ENCODE assay signal across 13 cellular contexts in genomic region chr9:128324401-128324800, GRCh38. TPM values are rescaled to one million over a fixed set of nuclear protein-coding genes. Genes with fewer than 3 reads are reported as not detected.
DNase-seq lines count a peak whose midpoint lies in the region; ATAC-seq and TF ChIP-seq lines count a peak whose summit lies in the region.
"Had no signal": no experiment of that assay in that cellular context is flagged by ENCODE, and none has a peak within 500 bp of the region (broad histone marks: within the 10 kb centered on the region; RNA-seq: fewer than 3 reads in every experiment).

No MANE protein-coding gene starts in this region.

- CTCF ChIA-PET in activated CD8-positive, alpha-beta memory T cell treated with anti-CD3 and anti-CD28 coated beads, Interleukin-2, amount 10 ng/mL, durations not matched to agents 7 days and 5 days (lab: Charles Lee) = interaction anchor here (1.3 to 5.3 kb wide), 3 partner anchors 17 to 38 kb away, joined by 5 to 22 read pairs (median 10); no protein-coding TSS in a partner anchor

- peaks cover 7% of the 10 kb centered on the region for H4K20me1 ChIP-seq in Loucy (ENCODE audit: insufficient read depth, low read length, poor library complexity, severe bottlenecking)

- no peaks in the 10 kb centered on the region for H3K36me3 ChIP-seq in Loucy (ENCODE audit: insufficient read depth, low read length)
- H3K36me3 ChIP-seq in psoas muscle (ENCODE audit: insufficient read depth in 1 of 2, low read depth in 1 of 2) = peaks cover 4 to 61% of the 10 kb centered on the region in 2 donors
- peaks cover 0 to 43% (median 23%) of the 10 kb centered on the region in 4 donors for H3K36me3 ChIP-seq in upper lobe of left lung

- H3K4me1 ChIP-seq in Loucy (ENCODE audit: insufficient read depth, low read length, poor library complexity, severe bottlenecking) (peaks cover 8% of the 10 kb centered on the region), psoas muscle (peaks cover 20% of the 10 kb centered on the region), upper lobe of left lung (peaks cover 19 to 33% (median 22%) of the 10 kb centered on the region in 4 donors)

- peak overlapping the region; percentile 52 for H3K27ac Mint-ChIP-seq in activated CD8-positive, alpha-beta memory T cell treated with anti-CD3 and anti-CD28 coated beads, Interleukin-2, amount 10 ng/mL, durations not matched to agents 7 days and 5 days
- H3K27ac Mint-ChIP-seq in brain = peak overlapping the region in 3 of 5 experiments; percentile 24 to 100 (median 44)

- peaks cover 6% of the 10 kb centered on the region for H3K36me3 Mint-ChIP-seq in activated CD8-positive, alpha-beta memory T cell treated with anti-CD3 and anti-CD28 coated beads, Interleukin-2, amount 10 ng/mL, durations not matched to agents 7 days and 5 days
- H3K36me3 Mint-ChIP-seq in brain = no peaks in the 10 kb centered on the region

- no peak for TF ChIP-seq EP300 in upper lobe of left lung (IDR thresholded peaks at IDR 0.05)

- H3K27me3 ChIP-seq in Loucy (ENCODE audit: insufficient read depth, low read length, poor library complexity, severe bottlenecking) = no peaks in the 10 kb centered on the region
- H3K27me3 ChIP-seq in psoas muscle (ENCODE audit: insufficient read depth in 3 of 3, low read length in 2 of 3) = no peaks in the 10 kb centered on the region
- no peaks in the 10 kb centered on the region for H3K27me3 ChIP-seq in upper lobe of left lung
- H3K27me3 ChIP-seq: colonic mucosa had no signal

- peaks cover 38% of the 10 kb centered on the region for H3K79me2 ChIP-seq in Loucy (ENCODE audit: insufficient read depth, low read length)

- H3K9ac ChIP-seq in Loucy (ENCODE audit: low read depth, low read length, poor library complexity, severe bottlenecking) = no peak overlapping the region
- H3K9ac ChIP-seq: parathyroid adenoma had no signal

- H3K27ac ChIP-seq in psoas muscle = no peak overlapping the region
- H3K27ac ChIP-seq in upper lobe of left lung = no peak overlapping the region
- H3K27ac ChIP-seq: colonic mucosa, parathyroid adenoma had no signal

- peak overlapping the region; percentile 93 for H3K4me2 ChIP-seq in Loucy (ENCODE audit: low read depth, low read length, poor library complexity, severe bottlenecking)

- no peaks in the 10 kb centered on the region for H3F3A ChIP-seq in Loucy (ENCODE audit: low read depth)

- TF ChIP-seq CTCF in Loucy (conservative IDR thresholded peaks at IDR 0.05; ENCODE audit: low read length) (no peak), brain (conservative IDR thresholded peaks at IDR 0.05) (no peak), psoas muscle (IDR thresholded peaks at IDR 0.05) (no peak), upper lobe of left lung (IDR thresholded peaks at IDR 0.05) (no peak)

- H3K27me3 Mint-ChIP-seq in activated CD8-positive, alpha-beta memory T cell treated with anti-CD3 and anti-CD28 coated beads, Interleukin-2, amount 10 ng/mL, durations not matched to agents 7 days and 5 days = no peaks in the 10 kb centered on the region
- peaks cover 9% of the 10 kb centered on the region for H3K27me3 Mint-ChIP-seq in brain

- H3K9me3 Mint-ChIP-seq in activated CD8-positive, alpha-beta memory T cell treated with anti-CD3 and anti-CD28 coated beads, Interleukin-2, amount 10 ng/mL, durations not matched to agents 7 days and 5 days (ENCODE audit: low read depth) = no peaks in the 10 kb centered on the region
- peaks cover 0 to 3% (median 0%) of the 10 kb centered on the region in 5 experiments for H3K9me3 Mint-ChIP-seq in brain

- H3K4me3 ChIP-seq in Loucy (ENCODE audit: low read length, poor library complexity, severe bottlenecking) (no peak overlapping the region), psoas muscle (peak overlapping the region; percentile 76), upper lobe of left lung (no peak overlapping the region)

- ATAC-seq in activated CD8-positive, alpha-beta memory T cell treated with anti-CD3 and anti-CD28 coated beads, Interleukin-2, amount 10 ng/mL, durations not matched to agents 7 days and 5 days = no peak
- ATAC-seq in psoas muscle (no peak), upper lobe of left lung (ENCODE audit: low FRiP score in 2 of 2) (no peak), HG03039 (IDR thresholded peaks at IDR 0.05; ENCODE audit: unreplicated experiment) (no peak)
- ATAC-seq: K562 had no signal

- no peak for DNase-seq in activated CD8-positive, alpha-beta memory T cell treated with anti-CD3 and anti-CD28 coated beads, Interleukin-2, amount 10 ng/mL, durations not matched to agents 7 days and 5 days
- no peak for DNase-seq in activated CD8-positive, alpha-beta memory T cell treated with anti-CD3 and anti-CD28 coated beads, Interleukin-2, amount 50 U/mL, for 48 hours
- DNase-seq in psoas muscle = no peak
- no peak for DNase-seq in AML-193 (lab: John Stamatoyannopoulos, UW)
- DNase-seq in upper lobe of left lung = no peak
- DNase-seq: colonic mucosa, NCI-H1930, NCI-H82 had no signal

- H2AFZ ChIP-seq in Loucy (ENCODE audit: low read length) = no peak overlapping the region
- H2AFZ ChIP-seq: parathyroid adenoma had no signal

- 89 to 100% (median 89%) methylated on average over 1 of the region's 1 CpG for WGBS in psoas muscle, 3 donors
- 88 to 94% methylated on average over 1 of the region's 1 CpG for WGBS in upper lobe of left lung, 2 donors

- H3K9me2 ChIP-seq in Loucy (replicated peaks; ENCODE audit: low read depth, low read length) = no peaks in the 10 kb centered on the region

- peaks cover 29% of the 10 kb centered on the region for H3K4me1 Mint-ChIP-seq in activated CD8-positive, alpha-beta memory T cell treated with anti-CD3 and anti-CD28 coated beads, Interleukin-2, amount 10 ng/mL, durations not matched to agents 7 days and 5 days
- peaks cover 28% of the 10 kb centered on the region for H3K4me1 Mint-ChIP-seq in brain

- no peak for TF ChIP-seq POLR2A in upper lobe of left lung (IDR thresholded peaks at IDR 0.05)

- H3K9me3 ChIP-seq in Loucy (ENCODE audit: insufficient read depth, low read depth, low read length) (no peaks in the 10 kb centered on the region), psoas muscle (no peaks in the 10 kb centered on the region), upper lobe of left lung (no peaks in the 10 kb centered on the region)
- H3K9me3 ChIP-seq: colonic mucosa had no signal

- peak overlapping the region; percentile 38 for H3K4me3 Mint-ChIP-seq in activated CD8-positive, alpha-beta memory T cell treated with anti-CD3 and anti-CD28 coated beads, Interleukin-2, amount 10 ng/mL, durations not matched to agents 7 days and 5 days
- H3K4me3 Mint-ChIP-seq in brain = peak overlapping the region; percentile 96 to 98 (median 96)

- intact Hi-C loops in psoas muscle (cut with DNase I) = no loop called here

RNA-seq across cellular contexts. Expression of gene COQ4, which starts 1.8 kb away (rescaled TPM):
- total RNA-seq in activated CD8-positive, alpha-beta memory T cell treated with anti-CD3 and anti-CD28 coated beads, Interleukin-2, amount 10 ng/mL, durations not matched to agents 7 days and 5 days = 10 to 100 TPM; 29.8 to 41.1 TPM
- 98.1 TPM for polyA plus RNA-seq in brain (ENCODE audit: insufficient read depth, low read depth, low replicate concordance)
- 10 to 100 TPM; 20.0 to 26.8 (median 23.1) TPM for total RNA-seq in psoas muscle
- 10 to 100 TPM; 32.3 to 60.9 (median 45.9) TPM for polyA plus RNA-seq in psoas muscle
- 10 to 100 TPM; 36.1 to 83.8 (median 55.2) TPM for total RNA-seq in upper lobe of left lung

RNA-seq across cellular contexts. Expression of gene TRUB2, which starts 2.2 kb away (rescaled TPM):
- total RNA-seq in activated CD8-positive, alpha-beta memory T cell treated with anti-CD3 and anti-CD28 coated beads, Interleukin-2, amount 10 ng/mL, durations not matched to agents 7 days and 5 days = 10 to 100 TPM; 22.3 to 34.2 TPM
- polyA plus RNA-seq in brain (ENCODE audit: insufficient read depth, low read depth, low replicate concordance) = 51.8 TPM
- 10 to 100 TPM; 22.2 to 38.4 (median 32.9) TPM for total RNA-seq in psoas muscle
- polyA plus RNA-seq in psoas muscle = 10 to 100 TPM; 20.6 to 31.8 (median 21.0) TPM
- 10 to 100 TPM in 3 of 6 donors, 1 to 10 TPM in 3; 6.9 to 24.1 (median 9.7) TPM for total RNA-seq in upper lobe of left lung

RNA-seq across cellular contexts. Expression of gene SLC27A4, which starts 15.9 kb away (rescaled TPM):
- total RNA-seq in activated CD8-positive, alpha-beta memory T cell treated with anti-CD3 and anti-CD28 coated beads, Interleukin-2, amount 10 ng/mL, durations not matched to agents 7 days and 5 days = 10 to 100 TPM; 19.3 to 26.1 TPM
- 50.9 TPM for polyA plus RNA-seq in brain (ENCODE audit: insufficient read depth, low read depth, low replicate concordance)
- total RNA-seq in psoas muscle = 10 to 100 TPM; 10.4 to 26.2 (median 17.9) TPM
- 10 to 100 TPM; 24.7 to 61.5 (median 40.1) TPM for polyA plus RNA-seq in psoas muscle
- total RNA-seq in upper lobe of left lung = 10 to 100 TPM; 17.8 to 30.1 (median 19.5) TPM

RNA-seq across cellular contexts. Expression of gene URM1, which starts 46.8 kb away (rescaled TPM):
- total RNA-seq in activated CD8-positive, alpha-beta memory T cell treated with anti-CD3 and anti-CD28 coated beads, Interleukin-2, amount 10 ng/mL, durations not matched to agents 7 days and 5 days = 10 to 100 TPM; 61.4 to 81.0 TPM
- polyA plus RNA-seq in brain (ENCODE audit: insufficient read depth, low read depth, low replicate concordance) (93.0 TPM), psoas muscle (100 to 1,000 TPM in 1 of 3 donors, 10 to 100 TPM in 2; 57.9 to 111 (median 88.1) TPM)
- total RNA-seq in psoas muscle (10 to 100 TPM; 34.5 to 58.7 (median 52.3) TPM), upper lobe of left lung (10 to 100 TPM; 11.1 to 57.9 (median 28.7) TPM)

RNA-seq across cellular contexts. Expression of gene SWI5, which starts 48.3 kb away (rescaled TPM):
- 10 to 100 TPM; 11.8 to 12.1 TPM for total RNA-seq in activated CD8-positive, alpha-beta memory T cell treated with anti-CD3 and anti-CD28 coated beads, Interleukin-2, amount 10 ng/mL, durations not matched to agents 7 days and 5 days
- 56.7 TPM for polyA plus RNA-seq in brain (ENCODE audit: insufficient read depth, low read depth, low replicate concordance)
- 10 to 100 TPM in 3 of 4 donors, 1 to 10 TPM in 1; 10.0 to 24.7 (median 13.0) TPM for total RNA-seq in psoas muscle
- polyA plus RNA-seq in psoas muscle = 10 to 100 TPM; 20.1 to 23.0 (median 22.6) TPM
- 10 to 100 TPM; 13.7 to 28.3 (median 22.8) TPM for total RNA-seq in upper lobe of left lung
